Comparison of ENCODE assay signal across 1 cellular context in genomic region chr12:11695321-11695720, GRCh38.
TF ChIP-seq lines count a peak whose summit lies in the region.

No MANE protein-coding gene starts in this region.

TF ChIP-seq in GM23338, 12 proteins besides CTCF, POLR2A, EP300 and RAD21 (continued from another document):
- no peak for TF ChIP-seq REST (IDR thresholded peaks at IDR 0.05; ENCODE audit: unreplicated experiment)
